ENCODE assay signal across 8 cellular contexts in the genomic region with DNA sequence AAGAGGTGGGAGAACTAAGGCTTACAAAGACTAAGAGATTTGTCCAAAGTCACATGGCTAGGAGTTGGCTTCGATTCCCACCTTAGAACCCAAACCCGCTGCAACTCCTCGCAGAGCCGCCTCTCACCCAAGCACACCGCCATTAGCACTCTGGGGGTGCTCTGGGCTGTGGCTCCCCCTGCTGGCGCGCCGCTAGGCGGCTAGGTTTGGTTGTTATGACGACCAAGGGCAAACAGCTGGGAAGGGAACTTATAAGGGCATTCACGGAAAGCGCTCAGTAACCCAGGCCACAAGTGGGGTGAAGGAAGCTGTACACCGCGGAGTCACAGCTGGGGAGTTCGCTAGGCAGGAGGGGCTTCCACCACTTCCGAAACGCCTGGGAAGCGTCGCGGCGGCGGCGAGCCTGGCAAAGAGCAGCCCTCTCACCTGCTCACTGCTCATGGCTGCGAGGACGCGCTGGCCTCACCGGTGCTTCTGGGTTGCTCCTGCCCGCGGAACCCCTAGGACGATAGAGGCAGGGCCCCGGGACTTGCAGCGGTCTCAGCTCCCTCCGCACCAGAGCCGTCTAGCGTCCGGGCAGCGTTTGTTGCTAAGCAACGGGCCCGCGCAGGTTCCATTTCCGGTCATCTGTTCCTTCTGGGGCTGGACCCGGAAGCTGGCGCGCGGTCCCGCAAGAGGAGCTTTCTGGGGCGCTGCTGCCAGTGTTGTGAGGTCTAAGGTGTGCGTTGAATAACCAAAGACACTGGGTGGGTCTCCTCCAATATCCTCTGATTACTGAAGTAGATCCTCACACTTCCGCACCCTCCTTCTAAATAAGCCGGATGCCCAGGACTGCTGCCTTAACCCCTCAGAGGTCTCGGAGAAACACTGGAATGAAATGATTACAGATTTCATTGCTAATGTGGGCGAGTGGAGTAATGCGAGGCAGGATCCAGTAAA. TPM values are rescaled to one million over a fixed set of nuclear protein-coding genes. Genes with fewer than 3 reads are reported as not detected.
DNase-seq lines count a peak whose midpoint lies in the region; ATAC-seq and TF ChIP-seq lines count a peak whose summit lies in the region.

TSS of gene DNAH7 (minus strand) at position 567 of the 939 bp plus-strand sequence. CDS start at position 441, 126 bp downstream.

- H3K27ac ChIP-seq in DOHH2 (ENCODE audit: low read depth, low read length) (no peak within 1 kb of the TSS), Karpas-422 (ENCODE audit: low read length) (no peak within 1 kb of the TSS), Peyer's patch (peak within 1 kb of the TSS; percentile 47 to 66 (median 60)), fibroblast of lung (ENCODE audit: insufficient read depth, low read length) (peak within 1 kb of the TSS; percentile 92)

- H3K4me1 ChIP-seq in DOHH2 (ENCODE audit: control insufficient read depth, low read length) (peaks cover 14% of the 10 kb centered on the region), Karpas-422 (ENCODE audit: low read length) (peaks cover 13% of the 10 kb centered on the region), Peyer's patch (peaks cover 0 to 7% (median 3%) of the 10 kb centered on the region in 4 donors), fibroblast of lung (ENCODE audit: control insufficient read depth, extremely low read depth, insufficient read depth, low read length) (peaks cover 4% of the 10 kb centered on the region)

- peak within 1 kb of the TSS; percentile 89 for H3K27ac Mint-ChIP-seq in activated T-helper 1 cell treated with anti-CD3 and anti-CD28 coated beads, Interleukin-12 subunit alpha, Interleukin-12 subunit beta, Interleukin-2, Interleukin-4 antibody, amounts not matched to agents 30 ng/mL and 10 ng/mL and 1 ng/mL, durations not matched to agents 14 hours and 24 hours and 36 hours
- peak within 1 kb of the TSS; percentile 55 to 97 (median 90) for H3K27ac Mint-ChIP-seq in naive B cell
- H3K27ac Mint-ChIP-seq in stimulated activated effector memory CD8-positive, alpha-beta T cell treated with anti-CD3 and anti-CD28 coated beads, Interleukin-12 subunit alpha, Interleukin-12 subunit beta, amount 100 ng/mL, for 72 hours, result peak within 1 kb of the TSS; percentile 90

- ATAC-seq in GM21825 (IDR thresholded peaks at IDR 0.05; ENCODE audit: unreplicated experiment) (peak; percentile 98), naive B cell (ENCODE audit: low read depth in 2 of 2) (peak; percentile 97 to 98)
- peak; percentile 97 for ATAC-seq in stimulated activated effector memory CD8-positive, alpha-beta T cell treated with anti-CD3 and anti-CD28 coated beads, Interleukin-12 subunit alpha, Interleukin-12 subunit beta, amount 100 ng/mL, for 72 hours

- no peaks in the 10 kb centered on the region for H3K36me3 Mint-ChIP-seq in activated T-helper 1 cell treated with anti-CD3 and anti-CD28 coated beads, Interleukin-12 subunit alpha, Interleukin-12 subunit beta, Interleukin-2, Interleukin-4 antibody, amounts not matched to agents 30 ng/mL and 10 ng/mL and 1 ng/mL, durations not matched to agents 14 hours and 24 hours and 36 hours (ENCODE audit: low read depth)
- H3K36me3 Mint-ChIP-seq in naive B cell, result no peaks in the 10 kb centered on the region
- peaks cover 6% of the 10 kb centered on the region for H3K36me3 Mint-ChIP-seq in stimulated activated effector memory CD8-positive, alpha-beta T cell treated with anti-CD3 and anti-CD28 coated beads, Interleukin-12 subunit alpha, Interleukin-12 subunit beta, amount 100 ng/mL, for 72 hours

- peak within 1 kb of the TSS; percentile 95 for H2AFZ ChIP-seq in Karpas-422 (ENCODE audit: low read length)
- H2AFZ ChIP-seq in fibroblast of lung (ENCODE audit: low read length), result peak within 1 kb of the TSS; percentile 96

- intact Hi-C loops in activated T-helper 1 cell treated with anti-CD3 and anti-CD28 coated beads, Interleukin-12 subunit alpha, Interleukin-12 subunit beta, Interleukin-2, Interleukin-4 antibody, amounts not matched to agents 30 ng/mL and 10 ng/mL and 1 ng/mL, durations not matched to agents 14 hours and 24 hours and 36 hours (cut with micrococcal nuclease), result loop anchor here (1.0 to 10.0 kb wide), 11 partner anchors 10 to 1902 kb away; partner anchors contain the start of genes CCDC150, COQ10B, SLC39A10 and STK17B

- H3K4me2 ChIP-seq in DOHH2 (ENCODE audit: low read length) (peak within 1 kb of the TSS; percentile 97), Karpas-422 (ENCODE audit: low read depth, low read length, poor library complexity, severe bottlenecking) (peak within 1 kb of the TSS; percentile 79), fibroblast of lung (ENCODE audit: extremely low read depth, insufficient read depth, low read length) (peak within 1 kb of the TSS; percentile 77)

- TF ChIP-seq CTCF in DOHH2 (IDR thresholded peaks at IDR 0.05; ENCODE audit: low read depth, low read length, poor library complexity, severe bottlenecking) (peak; percentile 92), Peyer's patch (IDR thresholded peaks at IDR 0.05) (peak; percentile 45 to 86 (median 84)), fibroblast of lung (conservative IDR thresholded peaks at IDR 0.05 in 1 of 2, IDR thresholded peaks at IDR 0.05 in 1 of 2; ENCODE audit: low read depth in 1 of 2, low read length in 2 of 2) (peak in 1 of 2 donors; percentile 78)

- TF ChIP-seq POLR2A in Peyer's patch (IDR thresholded peaks at IDR 0.05), result peak in 1 of 2 donors; percentile 34

- peak within 1 kb of the TSS; percentile 64 for H3K9ac ChIP-seq in Karpas-422 (ENCODE audit: low read length)
- H3K9ac ChIP-seq in fibroblast of lung (ENCODE audit: insufficient read depth, low read length), result peak within 1 kb of the TSS; percentile 84

- peak; percentile 95 for DNase-seq in Karpas-422
- peak; percentile 86 to 96 (median 91) for DNase-seq in Peyer's patch
- peak; percentile 88 for DNase-seq in activated T-helper 1 cell treated with anti-CD3 and anti-CD28 coated beads, Interleukin-12 subunit alpha, Interleukin-12 subunit beta, Interleukin-2, Interleukin-4 antibody, amounts not matched to agents 30 ng/mL and 10 ng/mL and 1 ng/mL, durations not matched to agents 14 hours and 24 hours and 36 hours (ENCODE audit: low spot score)
- peak; percentile 82 to 90 for DNase-seq in fibroblast of lung (ENCODE audit: low read depth in 2 of 2)
- DNase-seq in naive B cell, result peak; percentile 95
- DNase-seq in stimulated activated effector memory CD8-positive, alpha-beta T cell treated with anti-CD3 and anti-CD28 coated beads, Interleukin-12 subunit alpha, Interleukin-12 subunit beta, amount 100 ng/mL, for 72 hours (ENCODE audit: low spot score in 2 of 2), result peak; percentile 85 to 96

- H3K9me3 Mint-ChIP-seq in activated T-helper 1 cell treated with anti-CD3 and anti-CD28 coated beads, Interleukin-12 subunit alpha, Interleukin-12 subunit beta, Interleukin-2, Interleukin-4 antibody, amounts not matched to agents 30 ng/mL and 10 ng/mL and 1 ng/mL, durations not matched to agents 14 hours and 24 hours and 36 hours, result no peaks in the 10 kb centered on the region
- H3K9me3 Mint-ChIP-seq in naive B cell, result no peaks in the 10 kb centered on the region
- no peaks in the 10 kb centered on the region for H3K9me3 Mint-ChIP-seq in stimulated activated effector memory CD8-positive, alpha-beta T cell treated with anti-CD3 and anti-CD28 coated beads, Interleukin-12 subunit alpha, Interleukin-12 subunit beta, amount 100 ng/mL, for 72 hours

- peaks cover 5% of the 10 kb centered on the region; the same call in 1 of the 2 replicates for H3F3A ChIP-seq in DOHH2 (ENCODE audit: control insufficient read depth, insufficient read depth)

- peaks cover 15% of the 10 kb centered on the region for H3K4me1 Mint-ChIP-seq in activated T-helper 1 cell treated with anti-CD3 and anti-CD28 coated beads, Interleukin-12 subunit alpha, Interleukin-12 subunit beta, Interleukin-2, Interleukin-4 antibody, amounts not matched to agents 30 ng/mL and 10 ng/mL and 1 ng/mL, durations not matched to agents 14 hours and 24 hours and 36 hours (ENCODE audit: low read depth)
- peaks cover 4 to 13% (median 12%) of the 10 kb centered on the region in 3 donors for H3K4me1 Mint-ChIP-seq in naive B cell
- H3K4me1 Mint-ChIP-seq in stimulated activated effector memory CD8-positive, alpha-beta T cell treated with anti-CD3 and anti-CD28 coated beads, Interleukin-12 subunit alpha, Interleukin-12 subunit beta, amount 100 ng/mL, for 72 hours, result no peaks in the 10 kb centered on the region

- H3K4me3 Mint-ChIP-seq in activated T-helper 1 cell treated with anti-CD3 and anti-CD28 coated beads, Interleukin-12 subunit alpha, Interleukin-12 subunit beta, Interleukin-2, Interleukin-4 antibody, amounts not matched to agents 30 ng/mL and 10 ng/mL and 1 ng/mL, durations not matched to agents 14 hours and 24 hours and 36 hours, result peak within 1 kb of the TSS; percentile 87
- peak within 1 kb of the TSS; percentile 76 to 95 (median 90) for H3K4me3 Mint-ChIP-seq in naive B cell
- H3K4me3 Mint-ChIP-seq in stimulated activated effector memory CD8-positive, alpha-beta T cell treated with anti-CD3 and anti-CD28 coated beads, Interleukin-12 subunit alpha, Interleukin-12 subunit beta, amount 100 ng/mL, for 72 hours, result peak within 1 kb of the TSS; percentile 79

- H3K9me3 ChIP-seq in DOHH2 (ENCODE audit: control insufficient read depth, insufficient read depth, low read length) (no peaks in the 10 kb centered on the region), Karpas-422 (ENCODE audit: low read length) (no peaks in the 10 kb centered on the region), Peyer's patch (no peaks in the 10 kb centered on the region), fibroblast of lung (ENCODE audit: control insufficient read depth, insufficient read depth, low read depth, low read length) (no peaks in the 10 kb centered on the region)

- H3K79me2 ChIP-seq in DOHH2 (ENCODE audit: control insufficient read depth, low read length) (no peaks in the 10 kb centered on the region), Karpas-422 (ENCODE audit: low read length) (no peaks in the 10 kb centered on the region), fibroblast of lung (ENCODE audit: control insufficient read depth, insufficient read depth, low read length) (no peaks in the 10 kb centered on the region)

- H4K20me1 ChIP-seq in DOHH2 (ENCODE audit: control insufficient read depth, insufficient read depth, low read depth, low read length), result no peaks in the 10 kb centered on the region
- no peaks in the 10 kb centered on the region for H4K20me1 ChIP-seq in Karpas-422 (ENCODE audit: insufficient read depth, low read depth, low read length)
- H4K20me1 ChIP-seq in fibroblast of lung (ENCODE audit: control insufficient read depth, extremely low read depth, insufficient read depth, low read length), result no peaks in the 10 kb centered on the region

- peaks cover 32% of the 10 kb centered on the region for H3K27me3 Mint-ChIP-seq in activated T-helper 1 cell treated with anti-CD3 and anti-CD28 coated beads, Interleukin-12 subunit alpha, Interleukin-12 subunit beta, Interleukin-2, Interleukin-4 antibody, amounts not matched to agents 30 ng/mL and 10 ng/mL and 1 ng/mL, durations not matched to agents 14 hours and 24 hours and 36 hours (ENCODE audit: insufficient read depth)
- H3K27me3 Mint-ChIP-seq in naive B cell, result peaks cover 0 to 3% (median 0%) of the 10 kb centered on the region in 3 donors

- H3K9me2 ChIP-seq in DOHH2 (replicated peaks; ENCODE audit: control insufficient read depth, low read length) (no peaks in the 10 kb centered on the region), Karpas-422 (replicated peaks; ENCODE audit: insufficient read depth, low read length) (no peaks in the 10 kb centered on the region)

- H3K27me3 ChIP-seq in DOHH2 (ENCODE audit: control insufficient read depth, low read length) (peaks cover 31% of the 10 kb centered on the region), Karpas-422 (ENCODE audit: low read length) (no peaks in the 10 kb centered on the region), Peyer's patch (no peaks in the 10 kb centered on the region), fibroblast of lung (ENCODE audit: control insufficient read depth, insufficient read depth, low read length) (no peaks in the 10 kb centered on the region)

- peak within 1 kb of the TSS; percentile 77 for H3K4me3 ChIP-seq in DOHH2 (ENCODE audit: low read length)
- peak within 1 kb of the TSS; percentile 77 for H3K4me3 ChIP-seq in Karpas-422 (ENCODE audit: low read length)
- peak within 1 kb of the TSS; percentile 62 to 82 (median 70) for H3K4me3 ChIP-seq in Peyer's patch
- H3K4me3 ChIP-seq in fibroblast of lung (replicated peaks in 1 of 4; ENCODE audit: control extremely low read depth in 1 of 4, insufficient read depth in 1 of 4, low read depth in 3 of 4, low read length in 4 of 4), result peak within 1 kb of the TSS; percentile 54 to 84 (median 83)

- H3K36me3 ChIP-seq in DOHH2 (ENCODE audit: control insufficient read depth, low read length) (no peaks in the 10 kb centered on the region), Karpas-422 (ENCODE audit: insufficient read depth, low read length) (no peaks in the 10 kb centered on the region), Peyer's patch (no peaks in the 10 kb centered on the region), fibroblast of lung (ENCODE audit: control insufficient read depth, insufficient read depth, low read length) (no peaks in the 10 kb centered on the region)

RNA-seq across cellular contexts. Expression of gene DNAH7, which starts in this region (rescaled TPM):
- 0.14 and 0.82 TPM in 2 replicates for total RNA-seq in Karpas-422 (2014; rRNA removed; shearing (Covaris generic); ENCODE audit: low replicate concordance)
- total RNA-seq in Peyer's patch (10 to 100 TPM in 1 of 4 donors, 1 to 10 TPM in 3; 1.3 to 11.9 (median 2.4) TPM), fibroblast of lung (0.77 and 0.99 TPM in 2 replicates)
- total RNA-seq in activated T-helper 1 cell treated with anti-CD3 and anti-CD28 coated beads, Interleukin-12 subunit alpha, Interleukin-12 subunit beta, Interleukin-2, Interleukin-4 antibody, amounts not matched to agents 30 ng/mL and 10 ng/mL and 1 ng/mL, durations not matched to agents 14 hours and 24 hours and 36 hours, result not detected in 2 replicates
- polyA plus RNA-seq in fibroblast of lung (0.37 and 0.49 TPM in 2 replicates), naive B cell (ENCODE audit: low read depth in 6 of 6) (under 1 TPM in 2 of 6 donors, not detected in 4; 0.43 to 0.53 TPM)
- 0.59 and 1.6 TPM in 2 replicates for polyA plus RNA-seq in fibroblast of lung (2012)
- polyA minus RNA-seq in fibroblast of lung (ENCODE audit: low replicate concordance), result not detected in 2 replicates

Comparison
In these comparisons a context has a peak if more than half of its experiments do, and no peak if none do; other contexts are left out.
1. Peak in DNase-seq, H3K4me3 ChIP-seq, H3K9ac ChIP-seq and H3K4me2 ChIP-seq in Karpas-422; RNA of the gene not detected or under 1 TPM.
2. Peak in DNase-seq in activated T-helper 1 cell treated with anti-CD3 and anti-CD28 coated beads, Interleukin-12 subunit alpha, Interleukin-12 subunit beta, Interleukin-2, Interleukin-4 antibody, amounts not matched to agents 30 ng/mL and 10 ng/mL and 1 ng/mL, durations not matched to agents 14 hours and 24 hours and 36 hours; RNA of the gene not detected or under 1 TPM.
3. Peak in DNase-seq and ATAC-seq in naive B cell; RNA of the gene not detected or under 1 TPM.
4. H3K27ac ChIP-seq: peak in Peyer's patch (4 of 4) and fibroblast of lung (single experiment); none in DOHH2 (single experiment) and Karpas-422 (single experiment).
5. Peak in every context shown above with its lines, with median percentiles within 50 percentile points of each other: H3K4me2 ChIP-seq, H3K4me3 ChIP-seq, ATAC-seq, DNase-seq, H3K27ac Mint-ChIP-seq and H3K4me3 Mint-ChIP-seq.